Comparison of ENCODE assay signal across 1 cellular context in genomic region chr21:39384674-39385298, GRCh38.
TF ChIP-seq lines count a peak whose summit lies in the region.

No MANE protein-coding gene starts in this region.

TF ChIP-seq in K562, 482 proteins besides CTCF, POLR2A, EP300 and RAD21 (continued from another document):
- peak; percentile 64 for TF ChIP-seq HMBOX1 (IDR thresholded peaks at IDR 0.05)
